8 cellular contexts compared by ENCODE assay signal in genomic region chr2:229586746-229587705, GRCh38.
DNase-seq lines count a peak whose midpoint lies in the region; ATAC-seq and TF ChIP-seq lines count a peak whose summit lies in the region.

No MANE protein-coding gene starts in this region.

- no peaks in the 10 kb centered on the region for H4K20me1 ChIP-seq in GM23338 (replicated peaks; ENCODE audit: insufficient read depth)
- H4K20me1 ChIP-seq in KMS-11 (ENCODE audit: insufficient read depth), result no peaks in the 10 kb centered on the region

- H3K4me1 Mint-ChIP-seq in activated CD4-positive, alpha-beta T cell treated with anti-CD3 and anti-CD28 coated beads, Interleukin-2, amount 10 ng/mL, durations not matched to agents 24 days and 14 days, result peaks cover 2% of the 10 kb centered on the region
- H3K4me1 Mint-ChIP-seq in GM23338, result peaks cover 20% of the 10 kb centered on the region; the same call in 2 of the 3 replicates

- H3K4me3 ChIP-seq in GM23338 (peak overlapping the region; percentile 15; the same call in 1 of the 2 replicates), KMS-11 (IDR thresholded peaks at IDR 0.05; ENCODE audit: insufficient read depth, low read depth, low read length) (no peak overlapping the region), testis (peak overlapping the region; percentile 13 to 44)

- H3K4me2 ChIP-seq in GM23338 (peak overlapping the region; percentile 27; the same call in 1 of the 2 replicates), KMS-11 (no peak overlapping the region)

- no peaks in the 10 kb centered on the region for H3K9me3 ChIP-seq in testis

- no peak overlapping the region for H3K27ac Mint-ChIP-seq in activated CD4-positive, alpha-beta T cell treated with anti-CD3 and anti-CD28 coated beads, Interleukin-2, amount 10 ng/mL, durations not matched to agents 24 days and 14 days
- H3K27ac Mint-ChIP-seq in GM23338, result no peak overlapping the region

- H3K4me1 ChIP-seq in GM23338 (ENCODE audit: insufficient read depth) (peaks cover 18% of the 10 kb centered on the region), KMS-11 (ENCODE audit: low read depth, poor library complexity, severe bottlenecking) (no peaks in the 10 kb centered on the region), testis (peaks cover 6% of the 10 kb centered on the region)

- H3K27ac ChIP-seq in GM23338 (ENCODE audit: low read depth) (no peak overlapping the region), KMS-11 (no peak overlapping the region), testis (peak overlapping the region in 1 of 2 donors; percentile 51)

- DNase-seq in activated CD4-positive, alpha-beta T cell treated with anti-CD3 and anti-CD28 coated beads, Interleukin-2, amount 10 ng/mL, durations not matched to agents 24 days and 14 days, result peak; percentile 70
- DNase-seq in activated CD4-positive, alpha-beta T cell treated with anti-CD3 and anti-CD28 coated beads, Interleukin-2, amount 50 U/mL, for 4 hours, result no peak
- peak; percentile 96 for DNase-seq in GM23338 (ENCODE audit: low spot score)
- DNase-seq in SKM-1 (lab: John Stamatoyannopoulos, UW; ENCODE audit: unreplicated experiment), result peak; percentile 31
- peak; percentile 77 for DNase-seq in middle frontal gyrus (ENCODE audit: extremely low spot score, low spot score)
- DNase-seq in testis, result peak; percentile 92

- H3K27me3 Mint-ChIP-seq in activated CD4-positive, alpha-beta T cell treated with anti-CD3 and anti-CD28 coated beads, Interleukin-2, amount 10 ng/mL, durations not matched to agents 24 days and 14 days, result peaks cover 6% of the 10 kb centered on the region
- H3K27me3 Mint-ChIP-seq in GM23338 (ENCODE audit: insufficient read depth, low read depth, poor library complexity), result peaks cover 8% of the 10 kb centered on the region

- TF ChIP-seq CTCF in GM23338 (conservative IDR thresholded peaks at IDR 0.05; ENCODE audit: low read depth in 2 of 2), result peak; percentile 84 to 92
- 0 out of 2 replicates have a peak, but pooled peaks have one; percentile 35 for TF ChIP-seq CTCF in KMS-11 (conservative IDR thresholded peaks at IDR 0.05; ENCODE audit: low read depth, low read length)
- TF ChIP-seq CTCF in testis (IDR thresholded peaks at IDR 0.05), result peak; percentile 72 to 82 (median 80)

- intact Hi-C loops in activated CD4-positive, alpha-beta T cell treated with anti-CD3 and anti-CD28 coated beads, Interleukin-2, amount 10 ng/mL, durations not matched to agents 24 days and 14 days (cut with micrococcal nuclease), result no loop called here
- intact Hi-C loops in testis (cut with DNase I; ENCODE audit: low total_unique reads), result loop anchor here (10.0 kb wide), 1 partner anchor 312 kb away; the partner anchor contains the start of gene PID1

- no peak overlapping the region for H3K4me3 Mint-ChIP-seq in activated CD4-positive, alpha-beta T cell treated with anti-CD3 and anti-CD28 coated beads, Interleukin-2, amount 10 ng/mL, durations not matched to agents 24 days and 14 days
- H3K4me3 Mint-ChIP-seq in GM23338, result no peak overlapping the region; the same call in 2 of the 3 replicates

- H3K79me2 ChIP-seq in GM23338 (replicated peaks; ENCODE audit: insufficient read depth) (no peaks in the 10 kb centered on the region), KMS-11 (ENCODE audit: insufficient read depth, low read depth) (no peaks in the 10 kb centered on the region)

- no peaks in the 10 kb centered on the region for H3F3A ChIP-seq in GM23338 (replicated peaks; ENCODE audit: low read depth)

- no peaks in the 10 kb centered on the region for H3K9me2 ChIP-seq in GM23338 (ENCODE audit: insufficient read depth)

- no peaks in the 10 kb centered on the region for H3K9me3 Mint-ChIP-seq in activated CD4-positive, alpha-beta T cell treated with anti-CD3 and anti-CD28 coated beads, Interleukin-2, amount 10 ng/mL, durations not matched to agents 24 days and 14 days
- H3K9me3 Mint-ChIP-seq in GM23338, result no peaks in the 10 kb centered on the region

- H3K9ac ChIP-seq in KMS-11, result no peak overlapping the region

- H3K36me3 ChIP-seq in GM23338 (ENCODE audit: insufficient read depth), result no peaks in the 10 kb centered on the region
- H3K36me3 ChIP-seq in KMS-11 (ENCODE audit: insufficient read depth), result no peaks in the 10 kb centered on the region
- H3K36me3 ChIP-seq in testis (ENCODE audit: low read depth, missing control alignments), result no peaks in the 10 kb centered on the region

- H3K27me3 ChIP-seq in GM23338 (ENCODE audit: insufficient read depth), result no peaks in the 10 kb centered on the region
- H3K27me3 ChIP-seq in KMS-11 (ENCODE audit: insufficient read depth, low read depth), result no peaks in the 10 kb centered on the region
- no peaks in the 10 kb centered on the region for H3K27me3 ChIP-seq in testis

- H2AFZ ChIP-seq in GM23338, result peak overlapping the region; percentile 30
- no peak overlapping the region for H2AFZ ChIP-seq in KMS-11 (ENCODE audit: low read depth)

- no peaks in the 10 kb centered on the region for H3K36me3 Mint-ChIP-seq in activated CD4-positive, alpha-beta T cell treated with anti-CD3 and anti-CD28 coated beads, Interleukin-2, amount 10 ng/mL, durations not matched to agents 24 days and 14 days (ENCODE audit: low read depth)
- no peaks in the 10 kb centered on the region for H3K36me3 Mint-ChIP-seq in GM23338 (ENCODE audit: low read depth)

- no peak for TF ChIP-seq POLR2A in testis (IDR thresholded peaks at IDR 0.05)

- ATAC-seq in GM23338 (peak; percentile 99), esophagus mucosa (peak; percentile 86)

- WGBS in testis, 2 donors, result 17 to 19% methylated on average over 20 of the region's 20 CpGs

TF ChIP-seq in GM23338, 12 proteins besides CTCF, POLR2A, EP300 and RAD21 (continues in another document):
- TF ChIP-seq ZNF331 (CRISPR knock-in tag; IDR thresholded peaks at IDR 0.05; ENCODE audit: low read depth) (no peak), NANOG (IDR thresholded peaks at IDR 0.05; ENCODE audit: borderline replicate concordance) (no peak), JUNB (IDR thresholded peaks at IDR 0.05; ENCODE audit: unreplicated experiment) (no peak), EZH2phosphoT487 (IDR thresholded peaks at IDR 0.05; ENCODE audit: unreplicated experiment) (no peak), REST (IDR thresholded peaks at IDR 0.05; ENCODE audit: unreplicated experiment) (no peak), STAT1 (IDR thresholded peaks at IDR 0.05; ENCODE audit: unreplicated experiment) (no peak), POLR2AphosphoS5 (IDR thresholded peaks at IDR 0.05; ENCODE audit: low read depth) (no peak), ZNF114 (CRISPR knock-in tag; IDR thresholded peaks at IDR 0.05) (no peak), EZH2 (IDR thresholded peaks at IDR 0.05; ENCODE audit: low read depth, unreplicated experiment) (no peak)

Comparison
In these comparisons a context has a peak if more than half of its experiments do, and no peak if none do; other contexts are left out.
1. DNase-seq: peak in activated CD4-positive, alpha-beta T cell treated with anti-CD3 and anti-CD28 coated beads, Interleukin-2, amount 10 ng/mL, durations not matched to agents 24 days and 14 days (single experiment), GM23338 (single experiment), SKM-1 (single experiment), middle frontal gyrus (single experiment) and testis (single experiment); none in activated CD4-positive, alpha-beta T cell treated with anti-CD3 and anti-CD28 coated beads, Interleukin-2, amount 50 U/mL, for 4 hours (0 of 2).
2. CTCF ChIP-seq: peak in every context shown above with its lines; median percentile 88 in GM23338; 80 in testis; 35 in KMS-11.